27 cellular contexts compared by ENCODE assay signal in genomic region chr1:115534106-115534505, GRCh38.
"Had no signal": no experiment of that assay in that cellular context is flagged by ENCODE, and none has a peak within 500 bp of the region (broad histone marks: within the 10 kb centered on the region; RNA-seq: fewer than 3 reads in every experiment).

No MANE protein-coding gene starts in this region.

- H3K27ac ChIP-seq: adrenal gland, breast epithelium, left lung, prostate gland, right atrium auricular region, tibial artery had no signal

- H3K4me3 Mint-ChIP-seq: activated CD4-positive, alpha-beta T cell treated with anti-CD3 and anti-CD28 coated beads, Interleukin-2, amount 10 ng/mL, durations not matched to agents 7 days and 5 days; activated CD8-positive, alpha-beta T cell treated with anti-CD3 and anti-CD28 coated beads for 36 hours; activated naive CD8-positive, alpha-beta T cell; activated T-helper 17 cell treated with anti-CD3 and anti-CD28 coated beads, Interleukin-2, amount 50 U/mL, for 72 hours; central memory CD8-positive, alpha-beta T cell; natural killer cell; stimulated activated naive CD8-positive, alpha-beta T cell treated with anti-CD3 and anti-CD28 coated beads, Interleukin-15, amount 100 ng/mL, for 72 hours; T-helper 17 cell had no signal

- ATAC-seq: activated CD4-positive, CD25-positive, alpha-beta regulatory T cell treated with anti-CD3 and anti-CD28 coated beads, Interleukin-2, amount 50 U/mL, for 24 hours; activated CD8-positive, alpha-beta T cell treated with anti-CD3 and anti-CD28 coated beads for 36 hours; activated T-helper 17 cell treated with anti-CD3 and anti-CD28 coated beads, Interleukin-2, amount 50 U/mL, for 72 hours; esophagus mucosa; left lung; natural killer cell; stimulated activated naive CD8-positive, alpha-beta T cell treated with anti-CD3 and anti-CD28 coated beads, Interleukin-15, amount 100 ng/mL, for 72 hours; T-helper 17 cell had no signal

- H3K9me3 ChIP-seq: adrenal gland, left lung, prostate gland, tibial artery had no signal

- H3K36me3 Mint-ChIP-seq: activated naive CD8-positive, alpha-beta T cell; natural killer cell had no signal

- H3K4me1 ChIP-seq: adrenal gland, breast epithelium, left lung, prostate gland had no signal

- FAIRE-seq: colon, endothelial cell of umbilical vein, frontal cortex had no signal

- H3K27me3 ChIP-seq: adrenal gland, breast epithelium, left lung, right atrium auricular region, tibial artery had no signal

- H3K27ac Mint-ChIP-seq: activated CD4-positive, alpha-beta T cell treated with anti-CD3 and anti-CD28 coated beads, Interleukin-2, amount 10 ng/mL, durations not matched to agents 7 days and 5 days; activated CD8-positive, alpha-beta T cell treated with anti-CD3 and anti-CD28 coated beads for 36 hours; activated naive CD8-positive, alpha-beta T cell; activated T-helper 17 cell treated with anti-CD3 and anti-CD28 coated beads, Interleukin-2, amount 50 U/mL, for 72 hours; natural killer cell; T-helper 17 cell had no signal

- DNase-seq: activated CD4-positive, alpha-beta T cell treated with anti-CD3 and anti-CD28 coated beads, Interleukin-2, amount 10 ng/mL, durations not matched to agents 7 days and 5 days; activated CD8-positive, alpha-beta T cell treated with anti-CD3 and anti-CD28 coated beads for 36 hours; activated T-cell treated with anti-CD3 and anti-CD28 coated beads, Interleukin-2, amount 50 U/mL, for 1 hour; adrenal gland; effector memory CD4-positive, alpha-beta T cell; hypothalamus; islet precursor cell; left lung; midbrain; natural killer cell; stimulated activated CD4-positive, alpha-beta T cell treated with anti-CD3 and anti-CD28 coated beads, Interleukin-12 subunit alpha, Interleukin-12 subunit beta, amount 100 ng/mL, for 4 hours; stimulated activated naive CD8-positive, alpha-beta T cell treated with anti-CD3 and anti-CD28 coated beads, Interleukin-15, amount 100 ng/mL, for 72 hours; SW 1271; T-helper 17 cell; tibial artery had no signal

- H3K4me1 Mint-ChIP-seq: activated CD4-positive, alpha-beta T cell treated with anti-CD3 and anti-CD28 coated beads, Interleukin-2, amount 10 ng/mL, durations not matched to agents 7 days and 5 days; activated T-helper 17 cell treated with anti-CD3 and anti-CD28 coated beads, Interleukin-2, amount 50 U/mL, for 72 hours; central memory CD8-positive, alpha-beta T cell; stimulated activated naive CD8-positive, alpha-beta T cell treated with anti-CD3 and anti-CD28 coated beads, Interleukin-15, amount 100 ng/mL, for 72 hours had no signal

- H3K9me3 Mint-ChIP-seq: activated CD4-positive, alpha-beta T cell treated with anti-CD3 and anti-CD28 coated beads, Interleukin-2, amount 10 ng/mL, durations not matched to agents 7 days and 5 days; activated CD8-positive, alpha-beta T cell treated with anti-CD3 and anti-CD28 coated beads for 36 hours; activated T-helper 17 cell treated with anti-CD3 and anti-CD28 coated beads, Interleukin-2, amount 50 U/mL, for 72 hours; central memory CD8-positive, alpha-beta T cell; natural killer cell; stimulated activated naive CD8-positive, alpha-beta T cell treated with anti-CD3 and anti-CD28 coated beads, Interleukin-15, amount 100 ng/mL, for 72 hours had no signal

- H3K36me3 ChIP-seq: adrenal gland, breast epithelium, left lung, prostate gland, right atrium auricular region, tibial artery had no signal

- H3K4me3 ChIP-seq: adrenal gland, breast epithelium, left lung, lung, prostate gland, right atrium auricular region, tibial artery had no signal
